10 cellular contexts compared by ENCODE assay signal in the genomic region with DNA sequence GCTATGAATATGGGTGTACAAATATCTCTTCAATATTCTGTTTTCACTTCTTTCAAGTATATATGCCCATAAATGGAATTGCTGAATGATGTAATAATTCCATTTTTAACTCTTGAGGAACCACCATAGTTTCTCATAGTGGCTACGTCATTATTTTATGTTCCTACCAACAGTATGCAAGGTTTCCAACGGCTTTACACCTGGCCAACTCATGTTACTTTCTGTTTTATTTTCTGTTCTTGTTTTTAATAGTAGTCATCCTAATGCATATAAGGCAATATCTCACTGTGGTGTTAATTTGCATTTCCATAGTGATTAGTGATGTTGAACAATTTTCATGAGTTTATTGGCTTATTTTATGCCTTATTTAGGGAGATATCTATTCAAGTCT.
DNase-seq lines count a peak whose midpoint lies in the region; ATAC-seq and TF ChIP-seq lines count a peak whose summit lies in the region.
"Had no signal": no experiment of that assay in that cellular context is flagged by ENCODE, and none has a peak within 500 bp of the region (broad histone marks: within the 10 kb centered on the region; RNA-seq: fewer than 3 reads in every experiment).

No MANE protein-coding gene starts in this region.

- no peaks in the 10 kb centered on the region for H3K9me3 ChIP-seq in testis
- H3K9me3 ChIP-seq in transverse colon, result no peaks in the 10 kb centered on the region

- no peaks in the 10 kb centered on the region for H3K36me3 ChIP-seq in testis (ENCODE audit: low read depth, missing control alignments)
- no peaks in the 10 kb centered on the region for H3K36me3 ChIP-seq in transverse colon

- no peak for TF ChIP-seq EP300 in transverse colon (IDR thresholded peaks at IDR 0.05; ENCODE audit: low read depth)

- in situ Hi-C loops in transverse colon (cut with MboI; ENCODE audit: low pct_ligation_motif_present in 1 of 4, low pct_unique_long_range_greater_than_20kb in 1 of 4, low sequenced_read_pairs in 3 of 4), result no loop called here

- ATAC-seq in GM18870 (IDR thresholded peaks at IDR 0.05; ENCODE audit: unreplicated experiment) (peak; percentile 96), GM21717 (IDR thresholded peaks at IDR 0.05; ENCODE audit: unreplicated experiment) (peak; percentile 68), HG03175 (IDR thresholded peaks at IDR 0.05; ENCODE audit: unreplicated experiment) (peak; percentile 81), GM21723 (IDR thresholded peaks at IDR 0.05; ENCODE audit: unreplicated experiment) (no peak)

- WGBS in testis, 2 donors, result 94 to 96% methylated on average over 2 of the region's 2 CpGs
- WGBS in transverse colon (ENCODE audit: low coverage in 1 of 2), 2 donors, result 79 to 91% methylated on average over 2 of the region's 2 CpGs

- no peak for DNase-seq in coronary artery (ENCODE audit: low spot score)
- DNase-seq in NCI-H226, result no peak
- no peak for DNase-seq in testis
- DNase-seq in transverse colon, result no peak
- DNase-seq: CD8-positive, alpha-beta memory T cell; NCI-H345 had no signal

- intact Hi-C loops in testis (cut with DNase I; ENCODE audit: low total_unique reads) (no loop called here), transverse colon (cut with DNase I; ENCODE audit: low total_unique reads) (no loop called here)

- no peak for TF ChIP-seq POLR2A in testis (IDR thresholded peaks at IDR 0.05)
- no peak for TF ChIP-seq POLR2A in transverse colon (IDR thresholded peaks at IDR 0.05)

- H3K4me3 ChIP-seq in coronary artery, result no peak overlapping the region
- no peak overlapping the region for H3K4me3 ChIP-seq in testis
- H3K4me3 ChIP-seq in transverse colon, result no peak overlapping the region

- TF ChIP-seq CTCF in coronary artery (IDR thresholded peaks at IDR 0.05), result no peak
- TF ChIP-seq CTCF in testis (IDR thresholded peaks at IDR 0.05), result no peak
- no peak for TF ChIP-seq CTCF in transverse colon (IDR thresholded peaks at IDR 0.05)

- no peaks in the 10 kb centered on the region for H3K27me3 ChIP-seq in testis
- H3K27me3 ChIP-seq in transverse colon, result no peaks in the 10 kb centered on the region

- H3K4me1 ChIP-seq in testis, result peaks cover 8% of the 10 kb centered on the region
- peaks cover 0 to 7% (median 2%) of the 10 kb centered on the region in 4 donors for H3K4me1 ChIP-seq in transverse colon

- H3K27ac ChIP-seq in coronary artery (peak overlapping the region; percentile 6 to 67), testis (no peak overlapping the region), transverse colon (no peak overlapping the region)

Comparison
In these comparisons a context has a peak if more than half of its experiments do, and no peak if none do; other contexts are left out.
1. H3K27ac ChIP-seq: peak in coronary artery (2 of 2); none in testis (0 of 2) and transverse colon (0 of 4).